Comparison of ENCODE assay signal across 8 cellular contexts in the genomic region with DNA sequence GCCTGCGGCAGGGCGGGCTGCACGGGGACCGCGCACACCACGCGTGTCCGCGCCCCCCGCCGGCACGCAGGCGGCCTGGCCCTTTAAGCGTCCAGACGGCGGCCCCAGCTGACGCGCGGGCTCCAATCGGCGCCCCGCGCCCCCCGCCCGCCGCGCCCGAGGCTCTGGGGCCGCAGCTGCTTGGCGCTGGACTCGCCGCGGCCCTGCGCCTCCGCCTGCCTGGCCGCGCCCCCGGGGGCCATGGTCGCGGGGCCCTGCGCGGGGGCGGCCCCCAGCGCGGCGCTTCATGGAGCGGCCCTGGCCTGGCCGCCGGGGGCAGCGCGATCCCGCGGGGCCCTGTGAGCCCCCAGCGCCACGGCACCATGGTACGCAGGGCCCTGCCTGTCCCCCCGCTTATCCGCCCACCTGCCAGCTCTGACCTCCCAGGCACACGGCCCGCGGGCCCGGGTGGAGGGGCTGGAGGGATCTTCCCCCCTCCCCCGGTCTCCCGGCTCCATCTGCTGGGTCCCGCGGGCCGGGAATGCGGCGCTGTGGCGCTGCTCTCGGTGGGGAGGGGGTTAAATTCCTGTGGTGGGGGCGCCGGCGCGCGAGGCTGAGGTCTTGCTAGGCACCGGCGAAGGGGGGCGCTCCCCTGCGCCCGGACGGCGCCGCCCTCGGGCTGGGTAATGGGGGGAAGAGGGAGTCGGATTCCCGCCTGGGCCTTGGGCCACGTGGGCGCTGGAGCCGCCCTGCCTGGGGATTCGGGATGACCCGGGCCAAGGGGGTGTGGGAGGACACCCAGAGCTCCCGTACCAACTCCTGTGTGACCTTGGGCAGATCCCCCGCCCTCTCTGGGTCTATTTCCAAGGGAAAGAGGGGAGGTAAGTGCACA. TPM values are rescaled to one million over a fixed set of nuclear protein-coding genes. Genes with fewer than 3 reads are reported as not detected.
DNase-seq lines count a peak whose midpoint lies in the region; ATAC-seq and TF ChIP-seq lines count a peak whose summit lies in the region.

No MANE protein-coding gene starts in this region.

- peak overlapping the region; percentile 91 for H3K27ac ChIP-seq in neutrophil

- H3K9me3 Mint-ChIP-seq in IgD-negative memory B cell, result peaks cover 0 to 1% (median 0%) of the 10 kb centered on the region in 3 donors
- H3K9me3 Mint-ChIP-seq in activated naive CD8-positive, alpha-beta T cell treated with anti-CD3 and anti-CD28 coated beads, Interleukin-2, amount 50 U/mL, for 24 hours, result no peaks in the 10 kb centered on the region

- peak; percentile 15 for ATAC-seq in activated naive CD8-positive, alpha-beta T cell treated with anti-CD3 and anti-CD28 coated beads, Interleukin-2, amount 50 U/mL, for 24 hours
- ATAC-seq in Right ventricle myocardium superior (ENCODE audit: poor library complexity) (peak; percentile 71), HG03025 (IDR thresholded peaks at IDR 0.05; ENCODE audit: low FRiP score, unreplicated experiment) (no peak)

- no peak overlapping the region for H3K27ac Mint-ChIP-seq in IgD-negative memory B cell
- H3K27ac Mint-ChIP-seq in activated naive CD8-positive, alpha-beta T cell treated with anti-CD3 and anti-CD28 coated beads, Interleukin-2, amount 50 U/mL, for 24 hours, result no peak overlapping the region

- no peak for TF ChIP-seq CTCF in neutrophil (IDR thresholded peaks at IDR 0.05)

- peaks cover 2% of the 10 kb centered on the region for H3K27me3 Mint-ChIP-seq in IgD-negative memory B cell
- peaks cover 2% of the 10 kb centered on the region for H3K27me3 Mint-ChIP-seq in activated naive CD8-positive, alpha-beta T cell treated with anti-CD3 and anti-CD28 coated beads, Interleukin-2, amount 50 U/mL, for 24 hours

- no peaks in the 10 kb centered on the region for H3K36me3 Mint-ChIP-seq in IgD-negative memory B cell
- no peaks in the 10 kb centered on the region for H3K36me3 Mint-ChIP-seq in activated naive CD8-positive, alpha-beta T cell treated with anti-CD3 and anti-CD28 coated beads, Interleukin-2, amount 50 U/mL, for 24 hours (ENCODE audit: low read depth)

- no peaks in the 10 kb centered on the region for H3K36me3 ChIP-seq in neutrophil

- peaks cover 8 to 15% (median 13%) of the 10 kb centered on the region in 3 donors for H3K4me1 Mint-ChIP-seq in IgD-negative memory B cell
- H3K4me1 Mint-ChIP-seq in activated naive CD8-positive, alpha-beta T cell treated with anti-CD3 and anti-CD28 coated beads, Interleukin-2, amount 50 U/mL, for 24 hours, result peaks cover 5% of the 10 kb centered on the region

- peak overlapping the region; percentile 78 to 79 for H3K4me3 ChIP-seq in neutrophil (ENCODE audit: low read depth in 1 of 2, low read length in 1 of 2)

- peaks cover 60 to 64% of the 10 kb centered on the region in 2 experiments for H3K4me1 ChIP-seq in neutrophil (ENCODE audit: control insufficient read depth in 1 of 2, insufficient read depth in 1 of 2, low read depth in 1 of 2, low read length in 1 of 2)

- intact Hi-C loops in Right ventricle myocardium superior (cut with DNase I), result loop anchor here (5.0 kb wide), 3 partner anchors 52 to 627 kb away; partner anchors contain the start of gene NKTR

- DNase-seq in DMS 273 (lab: John Stamatoyannopoulos, UW; ENCODE audit: unreplicated experiment), result peak; percentile 70
- DNase-seq in DMS 273 treated with DMSO at 0.1 percent for 48 hours (lab: John Stamatoyannopoulos, UW), result no peak
- no peak for DNase-seq in activated naive CD8-positive, alpha-beta T cell treated with anti-CD3 and anti-CD28 coated beads, Interleukin-2, amount 50 U/mL, for 24 hours
- DNase-seq in Right ventricle myocardium superior, result peak; percentile 74
- no peak for DNase-seq in SIG-M5 treated with dmso at 0.1 percent for 504 hours (lab: John Stamatoyannopoulos, UW; ENCODE audit: unreplicated experiment)

- peak overlapping the region in 3 of 4 donors; percentile 31 to 58 (median 50) for H3K4me3 Mint-ChIP-seq in IgD-negative memory B cell
- no peak overlapping the region for H3K4me3 Mint-ChIP-seq in activated naive CD8-positive, alpha-beta T cell treated with anti-CD3 and anti-CD28 coated beads, Interleukin-2, amount 50 U/mL, for 24 hours

- no peaks in the 10 kb centered on the region for H3K9me3 ChIP-seq in neutrophil

- H3K27me3 ChIP-seq in neutrophil, result no peaks in the 10 kb centered on the region

RNA-seq across cellular contexts. Expression of gene ZBTB47, which starts 1.1 kb away (rescaled TPM):
- polyA plus RNA-seq in IgD-negative memory B cell, result 0.11 TPM
- total RNA-seq in Right ventricle myocardium superior, result 82.3 TPM

RNA-seq across cellular contexts. Expression of gene KLHL40, which starts 30.8 kb away (rescaled TPM):
- polyA plus RNA-seq in IgD-negative memory B cell, result not detected
- 0.11 TPM for total RNA-seq in Right ventricle myocardium superior

RNA-seq across cellular contexts. Expression of gene HHATL, which starts 48.0 kb away (rescaled TPM):
- polyA plus RNA-seq in IgD-negative memory B cell, result not detected
- total RNA-seq in Right ventricle myocardium superior, result 486 TPM

RNA-seq across cellular contexts. Expression of gene NKTR, which starts 54.1 kb away (rescaled TPM):
- 14.7 TPM for polyA plus RNA-seq in IgD-negative memory B cell
- 21.6 TPM for total RNA-seq in Right ventricle myocardium superior

Comparison
In these comparisons a context has a peak if more than half of its experiments do, and no peak if none do; other contexts are left out.
1. DNase-seq: peak in DMS 273 (single experiment) and Right ventricle myocardium superior (single experiment); none in DMS 273 treated with DMSO at 0.1 percent for 48 hours (single experiment), activated naive CD8-positive, alpha-beta T cell treated with anti-CD3 and anti-CD28 coated beads, Interleukin-2, amount 50 U/mL, for 24 hours (single experiment) and SIG-M5 treated with dmso at 0.1 percent for 504 hours (single experiment).